Comparison of ENCODE assay signal across 19 cellular contexts in the genomic region with DNA sequence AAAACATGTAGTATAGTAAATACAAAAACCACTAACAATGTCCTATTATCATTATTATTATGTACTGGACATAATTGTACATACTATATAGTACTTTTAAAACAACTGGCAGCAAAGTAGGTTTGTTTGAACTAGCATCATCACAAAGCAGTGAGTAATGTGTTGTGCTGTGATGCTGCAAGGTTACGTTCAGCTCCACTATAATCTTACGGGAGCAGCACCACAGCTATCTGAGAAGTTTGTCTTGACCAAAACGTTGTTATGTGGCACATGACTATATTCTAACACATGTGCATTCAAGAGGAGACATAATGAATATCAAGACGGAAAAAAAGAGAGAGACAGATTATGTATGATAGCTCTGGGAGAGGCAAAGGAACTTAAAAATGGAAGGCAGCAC.
"Had no signal": no experiment of that assay in that cellular context is flagged by ENCODE, and none has a peak within 500 bp of the region (broad histone marks: within the 10 kb centered on the region; RNA-seq: fewer than 3 reads in every experiment).

No MANE protein-coding gene starts in this region.

- H3K27me3 ChIP-seq: body of pancreas, colonic mucosa, gastrocnemius medialis, heart left ventricle, neutrophil, tibial artery had no signal

- DNase-seq: activated B cell treated with CpG ODN at 0.5 μM for 24 hours; activated CD4-positive, alpha-beta memory T cell treated with anti-CD3 and anti-CD28 coated beads, Interleukin-2, amount 10 ng/mL, durations not matched to agents 7 days and 5 days; activated CD4-positive, alpha-beta T cell treated with anti-CD3 and anti-CD28 coated beads for 4 hours; activated CD8-positive, alpha-beta memory T cell treated with anti-CD3 and anti-CD28 coated beads, Interleukin-2, amount 10 ng/mL, durations not matched to agents 7 days and 5 days; activated naive CD4-positive, alpha-beta T cell treated with Interleukin-2 at 50 U/mL for 16 hours; activated naive CD8-positive, alpha-beta T cell treated with anti-CD3 and anti-CD28 coated beads, Interleukin-2, amount 10 ng/mL, durations not matched to agents 7 days and 5 days; body of pancreas; central memory CD4-positive, alpha-beta T cell; colonic mucosa; gastrocnemius medialis; heart left ventricle; stimulated activated CD4-positive, alpha-beta T cell treated with anti-CD3 and anti-CD28 coated beads, Interleukin-12 subunit alpha, Interleukin-12 subunit beta, amount 100 ng/mL, for 4 hours; stimulated activated CD4-positive, alpha-beta T cell treated with anti-CD3 and anti-CD28 coated beads, Interleukin-1b, Interleukin-23, amount 100 ng/mL, for 48 hours; stimulated activated naive CD4-positive, alpha-beta T cell treated with Interleukin-2 at 50 U/mL for 16 hours; tibial artery had no signal

- H3K4me1 ChIP-seq: colonic mucosa, parathyroid adenoma had no signal

- H3K27ac ChIP-seq: body of pancreas, colonic mucosa, gastrocnemius medialis, heart left ventricle, parathyroid adenoma, tibial artery had no signal

- ATAC-seq: activated CD8-positive, alpha-beta memory T cell treated with anti-CD3 and anti-CD28 coated beads, Interleukin-2, amount 10 ng/mL, durations not matched to agents 7 days and 5 days; body of pancreas; gastrocnemius medialis; natural killer cell treated with Interleukin-12 subunit alpha and Interleukin-12 subunit beta and Interleukin-15 and Interleukin-18, amount 100 ng/mL, for 72 hours had no signal

- H3K9me3 ChIP-seq: body of pancreas, colonic mucosa, gastrocnemius medialis, heart left ventricle, neutrophil, tibial artery had no signal

- H3K27ac Mint-ChIP-seq: activated B cell treated with CpG ODN at 0.5 μM for 24 hours; activated CD4-positive, alpha-beta memory T cell treated with anti-CD3 and anti-CD28 coated beads, Interleukin-2, amount 10 ng/mL, durations not matched to agents 7 days and 5 days; activated CD8-positive, alpha-beta memory T cell treated with anti-CD3 and anti-CD28 coated beads, Interleukin-2, amount 10 ng/mL, durations not matched to agents 7 days and 5 days; activated naive CD8-positive, alpha-beta T cell treated with anti-CD3 and anti-CD28 coated beads, Interleukin-2, amount 10 ng/mL, durations not matched to agents 7 days and 5 days; activated T-helper 2 cell treated with anti-CD3 and anti-CD28 coated beads, Interferon-gamma antibody, Interleukin-2, Interleukin-4, amounts not matched to agents 10 μg/mL and 5 μg/mL and 100 μg/mL, durations not matched to agents 14 hours and 24 hours and 36 hours; natural killer cell treated with Interleukin-12 subunit alpha and Interleukin-12 subunit beta and Interleukin-15 and Interleukin-18, amount 100 ng/mL, for 72 hours had no signal

- H3K9me3 Mint-ChIP-seq: activated B cell treated with CpG ODN at 0.5 μM for 24 hours; activated CD4-positive, alpha-beta memory T cell treated with anti-CD3 and anti-CD28 coated beads, Interleukin-2, amount 10 ng/mL, durations not matched to agents 7 days and 5 days; activated naive CD8-positive, alpha-beta T cell treated with anti-CD3 and anti-CD28 coated beads, Interleukin-2, amount 10 ng/mL, durations not matched to agents 7 days and 5 days; activated T-helper 2 cell treated with anti-CD3 and anti-CD28 coated beads, Interferon-gamma antibody, Interleukin-2, Interleukin-4, amounts not matched to agents 10 μg/mL and 5 μg/mL and 100 μg/mL, durations not matched to agents 14 hours and 24 hours and 36 hours; natural killer cell treated with Interleukin-12 subunit alpha and Interleukin-12 subunit beta and Interleukin-15 and Interleukin-18, amount 100 ng/mL, for 72 hours had no signal

- H3K9ac ChIP-seq: parathyroid adenoma had no signal

- H3K4me3 ChIP-seq: body of pancreas, colonic mucosa, gastrocnemius medialis, heart left ventricle, tibial artery had no signal

- H3K27me3 Mint-ChIP-seq: activated B cell treated with CpG ODN at 0.5 μM for 24 hours; activated CD4-positive, alpha-beta memory T cell treated with anti-CD3 and anti-CD28 coated beads, Interleukin-2, amount 10 ng/mL, durations not matched to agents 7 days and 5 days; activated CD8-positive, alpha-beta memory T cell treated with anti-CD3 and anti-CD28 coated beads, Interleukin-2, amount 10 ng/mL, durations not matched to agents 7 days and 5 days; activated naive CD8-positive, alpha-beta T cell treated with anti-CD3 and anti-CD28 coated beads, Interleukin-2, amount 10 ng/mL, durations not matched to agents 7 days and 5 days; natural killer cell treated with Interleukin-12 subunit alpha and Interleukin-12 subunit beta and Interleukin-15 and Interleukin-18, amount 100 ng/mL, for 72 hours had no signal

- H2AFZ ChIP-seq: parathyroid adenoma had no signal

- H3K4me3 Mint-ChIP-seq: activated B cell treated with CpG ODN at 0.5 μM for 24 hours; activated CD4-positive, alpha-beta memory T cell treated with anti-CD3 and anti-CD28 coated beads, Interleukin-2, amount 10 ng/mL, durations not matched to agents 7 days and 5 days; activated CD8-positive, alpha-beta memory T cell treated with anti-CD3 and anti-CD28 coated beads, Interleukin-2, amount 10 ng/mL, durations not matched to agents 7 days and 5 days; activated naive CD8-positive, alpha-beta T cell treated with anti-CD3 and anti-CD28 coated beads, Interleukin-2, amount 10 ng/mL, durations not matched to agents 7 days and 5 days; natural killer cell treated with Interleukin-12 subunit alpha and Interleukin-12 subunit beta and Interleukin-15 and Interleukin-18, amount 100 ng/mL, for 72 hours had no signal
